13 cellular contexts compared by ENCODE assay signal in genomic region chr2:20592106-20593071, GRCh38. TPM values are rescaled to one million over a fixed set of nuclear protein-coding genes. Genes with fewer than 3 reads are reported as not detected.
DNase-seq lines count a peak whose midpoint lies in the region; ATAC-seq, FAIRE-seq and TF ChIP-seq lines count a peak whose summit lies in the region.
"Had no signal": no experiment of that assay in that cellular context is flagged by ENCODE, and none has a peak within 500 bp of the region (broad histone marks: within the 10 kb centered on the region; RNA-seq: fewer than 3 reads in every experiment).

No MANE protein-coding gene starts in this region.

- H3K27me3 ChIP-seq in WERI-Rb-1 (ENCODE audit: insufficient read depth, low read depth, severe bottlenecking) (no peaks in the 10 kb centered on the region), HepG2 (ENCODE audit: control insufficient read depth in 1 of 2, insufficient read depth in 2 of 2, low read length in 2 of 2) (no peaks in the 10 kb centered on the region; a peak in 1 of 5 replicates)

- intact Hi-C loops in HepG2 (cut with micrococcal nuclease; ENCODE audit: unreplicated experiment), result loop anchor here (1.0 to 10.0 kb wide), 9 partner anchors 7 to 412 kb away; no protein-coding TSS in a partner anchor

- CTCF ChIA-PET in activated naive CD4-positive, alpha-beta T cell treated with anti-CD3 and anti-CD28 coated beads, Interleukin-2, amount 10 ng/mL, durations not matched to agents 7 days and 5 days (lab: Charles Lee), result interaction anchor here (1.0 kb wide), 1 partner anchor 168 kb away, joined by 4 read pairs; no protein-coding TSS in a partner anchor
- CTCF ChIA-PET in HepG2 (lab: Yijun Ruan, JAX; ENCODE audit: low intra/inter-chr PET ratio, low total read pairs), result interaction anchor here (1.2 to 2.0 kb wide), 4 partner anchors 12 to 149 kb away, joined by 4 to 6 read pairs (median 6); no protein-coding TSS in a partner anchor

- no peak overlapping the region for H3K27ac Mint-ChIP-seq in activated naive CD4-positive, alpha-beta T cell treated with anti-CD3 and anti-CD28 coated beads, Interleukin-2, amount 10 ng/mL, durations not matched to agents 7 days and 5 days
- H3K27ac Mint-ChIP-seq in type B pancreatic cell, result peak overlapping the region; percentile 46

- no peaks in the 10 kb centered on the region for H3K36me3 Mint-ChIP-seq in activated naive CD4-positive, alpha-beta T cell treated with anti-CD3 and anti-CD28 coated beads, Interleukin-2, amount 10 ng/mL, durations not matched to agents 7 days and 5 days
- H3K36me3 Mint-ChIP-seq in type B pancreatic cell, result no peaks in the 10 kb centered on the region

- no peak overlapping the region for H3K4me3 Mint-ChIP-seq in activated naive CD4-positive, alpha-beta T cell treated with anti-CD3 and anti-CD28 coated beads, Interleukin-2, amount 10 ng/mL, durations not matched to agents 7 days and 5 days
- no peak overlapping the region for H3K4me3 Mint-ChIP-seq in type B pancreatic cell

- H3K9ac ChIP-seq in HepG2 (ENCODE audit: insufficient read depth, low read depth, low read length), result peak overlapping the region; percentile 91

- peaks cover 98% of the 10 kb centered on the region for H3K4me1 ChIP-seq in HepG2 (ENCODE audit: insufficient read depth, low read length)

- H4K20me1 ChIP-seq in HepG2 (ENCODE audit: insufficient read depth, low read length), result no peaks in the 10 kb centered on the region

- BruUV-seq in HepG2 (replicated peaks; lab: Mats Ljungman, UMichigan), result TSS peak; percentile 70

- peak; percentile 11 for ATAC-seq in HepG2
- ATAC-seq in GM18867 (IDR thresholded peaks at IDR 0.05; ENCODE audit: unreplicated experiment), result no peak

- DNase-seq in activated naive CD4-positive, alpha-beta T cell treated with anti-CD3 and anti-CD28 coated beads, Interleukin-2, amount 10 ng/mL, durations not matched to agents 7 days and 5 days, result peak; percentile 10
- DNase-seq in activated naive CD4-positive, alpha-beta T cell treated with Interleukin-2 at 50 U/mL for 16 hours, result no peak
- DNase-seq in WERI-Rb-1 (peak; percentile 59), HepG2 (ENCODE audit: low spot score) (peak; percentile 67), type B pancreatic cell (ENCODE audit: extremely low spot score, unreplicated experiment) (no peak), OCI-M2 (lab: John Stamatoyannopoulos, UW; ENCODE audit: unreplicated experiment) (no peak), SIG-M5 treated with dmso at 0.1 percent for 504 hours (lab: John Stamatoyannopoulos, UW; ENCODE audit: unreplicated experiment) (no peak)
- DNase-seq: NCI-H1694; stimulated activated CD4-positive, alpha-beta T cell treated with anti-CD3 and anti-CD28 coated beads, Interleukin-2, amount 100 ng/mL, for 24 hours had no signal

- H3K9me3 ChIP-seq in WERI-Rb-1 (ENCODE audit: severe bottlenecking) (no peaks in the 10 kb centered on the region), HepG2 (ENCODE audit: low read length) (no peaks in the 10 kb centered on the region)

- no peaks in the 10 kb centered on the region for H3K9me3 Mint-ChIP-seq in activated naive CD4-positive, alpha-beta T cell treated with anti-CD3 and anti-CD28 coated beads, Interleukin-2, amount 10 ng/mL, durations not matched to agents 7 days and 5 days
- H3K9me3 Mint-ChIP-seq in type B pancreatic cell, result no peaks in the 10 kb centered on the region
- H3K9me3 Mint-ChIP-seq: neural crest cell had no signal

- no peak overlapping the region for H2AFZ ChIP-seq in HepG2 (ENCODE audit: low read length)

- TF ChIP-seq CTCF in WERI-Rb-1 (IDR thresholded peaks at IDR 0.05; ENCODE audit: low read depth, low read length), result peak; percentile 78
- TF ChIP-seq CTCF in HepG2 (CRISPR knock-in tag; IDR thresholded peaks at IDR 0.05), result peak; percentile 77
- no peak for TF ChIP-seq CTCF in type B pancreatic cell (conservative IDR thresholded peaks at IDR 0.05)

- H3K27me3 Mint-ChIP-seq in activated naive CD4-positive, alpha-beta T cell treated with anti-CD3 and anti-CD28 coated beads, Interleukin-2, amount 10 ng/mL, durations not matched to agents 7 days and 5 days, result peaks cover 17% of the 10 kb centered on the region
- no peaks in the 10 kb centered on the region for H3K27me3 Mint-ChIP-seq in type B pancreatic cell

- no peak overlapping the region for H3K4me3 ChIP-seq in WERI-Rb-1 (ENCODE audit: low read depth, low read length)
- peak overlapping the region; percentile 31 to 72 (median 50) for H3K4me3 ChIP-seq in HepG2 (replicated peaks in 1 of 3; ENCODE audit: insufficient read depth in 1 of 3, low read depth in 2 of 3, low read length in 3 of 3)

- POLR2A ChIA-PET in HepG2 (lab: Yijun Ruan, JAX), result interaction anchor here (0.6 to 36.8 kb wide), 30 partner anchors 6 to 196 kb away, joined by 3 to 1537 read pairs (median 6); partner anchors contain the start of gene RHOB

- H3K79me2 ChIP-seq in HepG2 (ENCODE audit: insufficient read depth, low read length), result peaks cover 69% of the 10 kb centered on the region

- in situ Hi-C loops in HepG2 (cut with HindIII; ENCODE audit: extremely low pct_ligation_motif_present, low pct_unique_long_range_greater_than_20kb), result loop anchor here (5.0 kb wide), 1 partner anchor 145 kb away; the partner anchor contains the start of gene RHOB

- 61% methylated on average over 22 of the region's 22 CpGs for WGBS in HepG2 (ENCODE audit: low lambda C conversion rate)

- no peaks in the 10 kb centered on the region for H3K4me1 Mint-ChIP-seq in activated naive CD4-positive, alpha-beta T cell treated with anti-CD3 and anti-CD28 coated beads, Interleukin-2, amount 10 ng/mL, durations not matched to agents 7 days and 5 days
- peaks cover 23% of the 10 kb centered on the region for H3K4me1 Mint-ChIP-seq in type B pancreatic cell (ENCODE audit: unreplicated experiment)

- no peak; a peak in 1 of 4 replicates for TF ChIP-seq EP300 in HepG2 (IDR thresholded peaks at IDR 0.05; ENCODE audit: low read depth in 2 of 2, low read length in 2 of 2)
- TF ChIP-seq EP300 in HepG2 (CRISPR knock-in tag; IDR thresholded peaks at IDR 0.05; ENCODE audit: borderline replicate concordance), result peak; percentile 50; the same call in 1 of the 2 replicates

- H3K36me3 ChIP-seq in WERI-Rb-1 (no peaks in the 10 kb centered on the region), HepG2 (replicated peaks in 1 of 2; ENCODE audit: control insufficient read depth in 1 of 2, insufficient read depth in 2 of 2, low read length in 2 of 2) (peaks cover 0 to 2% of the 10 kb centered on the region in 2 experiments; a peak in 3 of 5 replicates)

- TF ChIP-seq RAD21 in HepG2 (CRISPR knock-in tag; IDR thresholded peaks at IDR 0.05), result peak; percentile 75

- no peak for FAIRE-seq in HepG2 (lab: Jason Lieb, UNC)
- FAIRE-seq: endometrium had no signal

- TF ChIP-seq POLR2A in HepG2 (IDR thresholded peaks at IDR 0.05; ENCODE audit: insufficient read depth in 1 of 2, low read depth in 2 of 2, low read length in 2 of 2), result no peak; a peak in 1 of 4 replicates

- no peak overlapping the region for H3K27ac ChIP-seq in WERI-Rb-1
- peak overlapping the region; percentile 93 for H3K27ac ChIP-seq in HepG2 (ENCODE audit: extremely low read length, insufficient read depth, low read length)
- H3K27ac ChIP-seq: HL-60 had no signal

- H3K4me2 ChIP-seq in HepG2 (ENCODE audit: low read depth, low read length), result peak overlapping the region; percentile 93

TF ChIP-seq in HepG2, 621 proteins besides CTCF, POLR2A, EP300 and RAD21 (continues in another document):
- no peak for TF ChIP-seq RNF2 (conservative IDR thresholded peaks at IDR 0.05; ENCODE audit: low read depth)
- TF ChIP-seq LBX2 (CRISPR knock-in tag; IDR thresholded peaks at IDR 0.05; ENCODE audit: borderline replicate concordance), result no peak
- TF ChIP-seq RBM39 (IDR thresholded peaks at IDR 0.05; ENCODE audit: low read depth, low read length, poor library complexity, severe bottlenecking), result no peak
- TF ChIP-seq DR1 (CRISPR knock-in tag; IDR thresholded peaks at IDR 0.05), result no peak
- TF ChIP-seq NBN (conservative IDR thresholded peaks at IDR 0.05), result no peak
- no peak for TF ChIP-seq SOX6 (IDR thresholded peaks at IDR 0.05)
- no peak for TF ChIP-seq SOX6 (CRISPR knock-in tag; IDR thresholded peaks at IDR 0.05)
- no peak for TF ChIP-seq KLF12 (CRISPR knock-in tag; IDR thresholded peaks at IDR 0.05; ENCODE audit: borderline replicate concordance)
- TF ChIP-seq HDAC6 (IDR thresholded peaks at IDR 0.05; ENCODE audit: low read depth, low read length), result no peak
- TF ChIP-seq, protein P1, sequence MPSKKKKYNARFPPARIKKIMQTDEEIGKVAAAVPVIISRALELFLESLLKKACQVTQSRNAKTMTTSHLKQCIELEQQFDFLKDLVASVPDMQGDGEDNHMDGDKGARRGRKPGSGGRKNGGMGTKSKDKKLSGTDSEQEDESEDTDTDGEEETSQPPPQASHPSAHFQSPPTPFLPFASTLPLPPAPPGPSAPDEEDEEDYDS (CRISPR knock-in tag; IDR thresholded peaks at IDR 0.05), result no peak

RNA-seq across cellular contexts. Expression of gene HS1BP3, which starts 58.5 kb away (rescaled TPM):
- total RNA-seq in HepG2 (2016; rRNA removed; fragmentation: Illumina TruSeq; extraction: Trizol) (22.0 and 22.8 TPM in 2 replicates), type B pancreatic cell (ENCODE audit: low replicate concordance) (22.1 and 24.3 TPM in 2 replicates)
- total RNA-seq in HepG2 (2016; cell fraction: cytosol; rRNA removed; fragmentation: Illumina TruSeq; extraction: Trizol; ENCODE audit: low read depth), result 4.7 and 4.9 TPM in 2 replicates
- 18.5 and 23.5 TPM in 2 replicates for total RNA-seq in HepG2 (2016; cell fraction: insoluble cytoplasmic fraction; rRNA removed; fragmentation: Illumina TruSeq; extraction: Trizol)
- 12.9 and 13.2 TPM in 2 replicates for total RNA-seq in HepG2 (2016; cell fraction: membrane; rRNA removed; fragmentation: Illumina TruSeq; extraction: Trizol)
- 16.8 and 19.0 TPM in 2 replicates for total RNA-seq in HepG2 (2016; cell fraction: nucleus; rRNA removed; fragmentation: Illumina TruSeq; extraction: Trizol)
- 15.2 and 17.3 TPM in 2 replicates for polyA plus RNA-seq in HepG2 (2011; rRNA removed)
- 9.2 and 11.9 TPM in 2 replicates for polyA plus RNA-seq in HepG2 (2011; cell fraction: cytosol; rRNA removed)
- polyA plus RNA-seq in HepG2 (2011; cell fraction: nucleus; rRNA removed), result 20.1 and 23.4 TPM in 2 replicates
- polyA plus RNA-seq in HepG2 (2012), result 13.4 and 14.5 TPM in 2 replicates
- polyA plus RNA-seq in HepG2 (2016; cell fraction: cytosol; fragmentation: Illumina TruSeq; extraction: Trizol; ENCODE audit: low read depth), result 5.3 and 5.4 TPM in 2 replicates
- polyA plus RNA-seq in HepG2 (2016; cell fraction: insoluble cytoplasmic fraction; fragmentation: Illumina TruSeq; extraction: Trizol; ENCODE audit: low read depth), result 19.1 and 22.3 TPM in 2 replicates
- 8.7 and 10.7 TPM in 2 replicates for polyA plus RNA-seq in HepG2 (2016; cell fraction: membrane; fragmentation: Illumina TruSeq; extraction: Trizol; ENCODE audit: low read depth)
- polyA plus RNA-seq in HepG2 (2016; cell fraction: nucleus; fragmentation: Illumina TruSeq; extraction: Trizol; ENCODE audit: insufficient read depth, low read depth), result 19.4 and 22.9 TPM in 2 replicates
- 14.3 and 29.5 TPM in 2 replicates for polyA minus RNA-seq in HepG2 (2011; rRNA and poly(A)+ RNA removed; ENCODE audit: low replicate concordance)
- 11.9 and 13.8 TPM in 2 replicates for polyA minus RNA-seq in HepG2 (2011; cell fraction: cytosol; rRNA and poly(A)+ RNA removed)
- polyA minus RNA-seq in HepG2 (2011; cell fraction: nucleus; rRNA and poly(A)+ RNA removed), result 28.6 and 28.8 TPM in 2 replicates

Comparison
In these comparisons a context has a peak if more than half of its experiments do, and no peak if none do; other contexts are left out.
1. DNase-seq: peak in activated naive CD4-positive, alpha-beta T cell treated with anti-CD3 and anti-CD28 coated beads, Interleukin-2, amount 10 ng/mL, durations not matched to agents 7 days and 5 days (single experiment), WERI-Rb-1 (single experiment) and HepG2 (single experiment); none in activated naive CD4-positive, alpha-beta T cell treated with Interleukin-2 at 50 U/mL for 16 hours (single experiment), type B pancreatic cell (single experiment), OCI-M2 (single experiment) and SIG-M5 treated with dmso at 0.1 percent for 504 hours (single experiment).